In genomic region chr22:22431271-22432220, GRCh38 we compare ENCODE assay signal across 9 cellular contexts.
DNase-seq lines count a peak whose midpoint lies in the region; ATAC-seq lines count a peak whose summit lies in the region.
"Had no signal": no experiment of that assay in that cellular context is flagged by ENCODE, and none has a peak within 500 bp of the region (broad histone marks: within the 10 kb centered on the region; RNA-seq: fewer than 3 reads in every experiment).

No MANE protein-coding gene starts in this region.

- H3K79me1 ChIP-seq in mesendoderm (ENCODE audit: low read length): no peaks in the 10 kb centered on the region

- ATAC-seq in GM21737 (IDR thresholded peaks at IDR 0.05; ENCODE audit: unreplicated experiment) (peak; percentile 68), HG03175 (IDR thresholded peaks at IDR 0.05; ENCODE audit: unreplicated experiment) (no peak)
- ATAC-seq in stimulated activated effector memory CD8-positive, alpha-beta T cell treated with anti-CD3 and anti-CD28 coated beads, Interleukin-12 subunit alpha, Interleukin-12 subunit beta, amount 100 ng/mL, for 72 hours: peak; percentile 80

- H3K27me3 Mint-ChIP-seq in activated CD4-positive, alpha-beta T cell treated with anti-CD3 and anti-CD28 coated beads, Interleukin-2, amount 10 ng/mL, durations not matched to agents 24 days and 14 days: peaks cover 28% of the 10 kb centered on the region

- no peaks in the 10 kb centered on the region for H3K4me1 Mint-ChIP-seq in activated CD4-positive, alpha-beta T cell treated with anti-CD3 and anti-CD28 coated beads, Interleukin-2, amount 10 ng/mL, durations not matched to agents 24 days and 14 days
- H3K4me1 Mint-ChIP-seq in stimulated activated effector memory CD8-positive, alpha-beta T cell treated with anti-CD3 and anti-CD28 coated beads, Interleukin-12 subunit alpha, Interleukin-12 subunit beta, amount 100 ng/mL, for 72 hours: no peaks in the 10 kb centered on the region

- no peaks in the 10 kb centered on the region for H3K36me3 ChIP-seq in mesendoderm (ENCODE audit: control insufficient read depth, insufficient read depth, low read length)

- H3K9ac ChIP-seq in mesendoderm (ENCODE audit: low read length): no peak overlapping the region

- H3K79me2 ChIP-seq in mesendoderm (ENCODE audit: control insufficient read depth, insufficient read depth, low read length): no peaks in the 10 kb centered on the region

- H2AK5ac ChIP-seq in mesendoderm (ENCODE audit: low read length): no peak overlapping the region

- no peak overlapping the region for H3K4me3 ChIP-seq in mesendoderm (ENCODE audit: low read length)
- H3K4me3 ChIP-seq: skin epidermis had no signal

- no peak overlapping the region for H3K27ac Mint-ChIP-seq in activated CD4-positive, alpha-beta T cell treated with anti-CD3 and anti-CD28 coated beads, Interleukin-2, amount 10 ng/mL, durations not matched to agents 24 days and 14 days
- H3K27ac Mint-ChIP-seq in stimulated activated effector memory CD8-positive, alpha-beta T cell treated with anti-CD3 and anti-CD28 coated beads, Interleukin-12 subunit alpha, Interleukin-12 subunit beta, amount 100 ng/mL, for 72 hours: no peak overlapping the region

- H3K9me3 Mint-ChIP-seq in activated CD4-positive, alpha-beta T cell treated with anti-CD3 and anti-CD28 coated beads, Interleukin-2, amount 10 ng/mL, durations not matched to agents 24 days and 14 days: no peaks in the 10 kb centered on the region
- H3K9me3 Mint-ChIP-seq in stimulated activated effector memory CD8-positive, alpha-beta T cell treated with anti-CD3 and anti-CD28 coated beads, Interleukin-12 subunit alpha, Interleukin-12 subunit beta, amount 100 ng/mL, for 72 hours: no peaks in the 10 kb centered on the region

- no peak overlapping the region for H3K23ac ChIP-seq in mesendoderm (ENCODE audit: low read length)

- WGBS in mesendoderm (ENCODE audit: extremely low coverage, insufficient coverage, low lambda C conversion rate): no CpG with 5 or more reads among the region's 7 CpGs

- H3K36me3 Mint-ChIP-seq in activated CD4-positive, alpha-beta T cell treated with anti-CD3 and anti-CD28 coated beads, Interleukin-2, amount 10 ng/mL, durations not matched to agents 24 days and 14 days (ENCODE audit: low read depth): no peaks in the 10 kb centered on the region
- no peaks in the 10 kb centered on the region for H3K36me3 Mint-ChIP-seq in stimulated activated effector memory CD8-positive, alpha-beta T cell treated with anti-CD3 and anti-CD28 coated beads, Interleukin-12 subunit alpha, Interleukin-12 subunit beta, amount 100 ng/mL, for 72 hours

- no peak overlapping the region for H2BK5ac ChIP-seq in mesendoderm (ENCODE audit: low read length)

- H3K56ac ChIP-seq in mesendoderm (ENCODE audit: low read length): no peak overlapping the region

- no peak overlapping the region for H4K8ac ChIP-seq in mesendoderm (ENCODE audit: low read depth, low read length)

- H3K4me2 ChIP-seq in mesendoderm (ENCODE audit: low read length): no peak overlapping the region

- intact Hi-C loops in activated CD4-positive, alpha-beta T cell treated with anti-CD3 and anti-CD28 coated beads, Interleukin-2, amount 10 ng/mL, durations not matched to agents 24 days and 14 days (cut with micrococcal nuclease): no loop called here

- no peak overlapping the region for H3K18ac ChIP-seq in mesendoderm (ENCODE audit: low read length)

- DNase-seq in Ammon's horn (ENCODE audit: low spot score): peak; percentile 72
- peak; percentile 47 for DNase-seq in NCI-H2171 treated with DMSO at 0.1 percent for 48 hours (lab: John Stamatoyannopoulos, UW)
- DNase-seq in activated CD4-positive, alpha-beta T cell treated with anti-CD3 and anti-CD28 coated beads, Interleukin-2, amount 10 ng/mL, durations not matched to agents 24 days and 14 days: peak; percentile 87
- peak; percentile 76 for DNase-seq in ecto neural progenitor cell (ENCODE audit: low spot score)
- peak; percentile 69 for DNase-seq in mesendoderm
- DNase-seq in stimulated activated effector memory CD8-positive, alpha-beta T cell treated with anti-CD3 and anti-CD28 coated beads, Interleukin-12 subunit alpha, Interleukin-12 subunit beta, amount 100 ng/mL, for 72 hours (ENCODE audit: low spot score in 2 of 2): peak; percentile 49 to 81

- H4K5ac ChIP-seq in mesendoderm (ENCODE audit: low read length): no peak overlapping the region

- no peak overlapping the region for H2BK15ac ChIP-seq in mesendoderm (replicated peaks; ENCODE audit: low read depth)

- no peaks in the 10 kb centered on the region for H3K27me3 ChIP-seq in mesendoderm (ENCODE audit: insufficient read depth, low read length, poor library complexity)

- H3K4ac ChIP-seq in mesendoderm (ENCODE audit: low read depth, low read length): no peak overlapping the region

- H3K27ac ChIP-seq in mesendoderm (ENCODE audit: low read depth, low read length): no peak overlapping the region
- H3K27ac ChIP-seq: skin epidermis had no signal

- no peak overlapping the region for H2BK120ac ChIP-seq in mesendoderm (ENCODE audit: low read depth, low read length)

- no peak overlapping the region for H3K4me3 Mint-ChIP-seq in activated CD4-positive, alpha-beta T cell treated with anti-CD3 and anti-CD28 coated beads, Interleukin-2, amount 10 ng/mL, durations not matched to agents 24 days and 14 days
- no peak overlapping the region for H3K4me3 Mint-ChIP-seq in stimulated activated effector memory CD8-positive, alpha-beta T cell treated with anti-CD3 and anti-CD28 coated beads, Interleukin-12 subunit alpha, Interleukin-12 subunit beta, amount 100 ng/mL, for 72 hours

- H3K4me1 ChIP-seq in mesendoderm (ENCODE audit: control insufficient read depth, low read depth, low read length): no peaks in the 10 kb centered on the region
